ENCODE assay signal across 8 cellular contexts in genomic region chr7:5528071-5528814, GRCh38. TPM values are rescaled to one million over a fixed set of nuclear protein-coding genes. Genes with fewer than 3 reads are reported as not detected.
A peak's percentile ranks its signal among the peaks of the same experiment; 100 is the strongest.
DNase-seq lines count a peak whose midpoint lies in the region; ATAC-seq and TF ChIP-seq lines count a peak whose summit lies in the region.

No MANE protein-coding gene starts in this region.

- no peaks in the 10 kb centered on the region for H3K9me2 ChIP-seq in SU-DHL-6 (replicated peaks; ENCODE audit: insufficient read depth, low read length)

- 11 to 16% methylated on average over 29 to 32 of the region's 34 CpGs for WGBS in lower leg skin, 2 donors

- H3K4me1 ChIP-seq in subcutaneous abdominal adipose tissue (ENCODE audit: control insufficient read depth in 5 of 5, insufficient read depth in 5 of 5, low read length in 5 of 5), result peaks cover 12 to 57% (median 47%) of the 10 kb centered on the region in 5 donors

- intact Hi-C loops in lower leg skin (cut with DNase I; ENCODE audit: low total_unique reads), result no loop called here

- H3K4me2 ChIP-seq in SU-DHL-6 (ENCODE audit: low read depth, low read length, poor library complexity, severe bottlenecking), result peak overlapping the region; percentile 80

- DNase-seq in GM12864 (ENCODE audit: low read depth), result no peak
- peak; percentile 61 for DNase-seq in central memory CD4-positive, alpha-beta T cell
- DNase-seq in lower leg skin (ENCODE audit: low spot score in 2 of 2), result peak; percentile 30 to 90
- DNase-seq in omental fat pad (ENCODE audit: low spot score), result no peak

- H3K27ac ChIP-seq in SU-DHL-6 (ENCODE audit: low read depth, low read length) (peak overlapping the region; percentile 97), subcutaneous abdominal adipose tissue (ENCODE audit: low read depth, low read length) (peak overlapping the region; percentile 96)

- H2AFZ ChIP-seq in SU-DHL-6 (ENCODE audit: low read depth, low read length, severe bottlenecking), result no peak overlapping the region

- no peak for TF ChIP-seq POLR2A in lower leg skin (IDR thresholded peaks at IDR 0.05)

- H3K79me2 ChIP-seq in SU-DHL-6 (ENCODE audit: insufficient read depth, low read length), result peaks cover 24% of the 10 kb centered on the region

- H3K27me3 ChIP-seq in SU-DHL-6 (ENCODE audit: low read length), result no peaks in the 10 kb centered on the region
- no peaks in the 10 kb centered on the region for H3K27me3 ChIP-seq in subcutaneous abdominal adipose tissue (ENCODE audit: control insufficient read depth in 5 of 5, insufficient read depth in 4 of 5, low read length in 5 of 5)

- H3K36me3 ChIP-seq in SU-DHL-6 (ENCODE audit: low read length) (peaks cover 35% of the 10 kb centered on the region), subcutaneous abdominal adipose tissue (ENCODE audit: control insufficient read depth in 5 of 5, insufficient read depth in 5 of 5, low read length in 5 of 5) (peaks cover 0 to 54% (median 42%) of the 10 kb centered on the region in 5 donors)

- TF ChIP-seq CTCF in GM12864 (IDR thresholded peaks at IDR 0.05; ENCODE audit: low read depth, low read length, missing control alignments) (no peak), SU-DHL-6 (IDR thresholded peaks at IDR 0.05; ENCODE audit: insufficient read depth, low read length, poor library complexity, severe bottlenecking) (no peak), lower leg skin (IDR thresholded peaks at IDR 0.05) (no peak), omental fat pad (IDR thresholded peaks at IDR 0.05) (no peak)

- ATAC-seq in GM21381 (IDR thresholded peaks at IDR 0.05; ENCODE audit: unreplicated experiment) (no peak), GM18909 (IDR thresholded peaks at IDR 0.05; ENCODE audit: poor library complexity, unreplicated experiment) (no peak), omental fat pad (ENCODE audit: low FRiP score) (no peak)

- peak overlapping the region; percentile 99 for H3K9ac ChIP-seq in SU-DHL-6 (ENCODE audit: low read length)
- H3K9ac ChIP-seq in subcutaneous abdominal adipose tissue (ENCODE audit: low read length in 5 of 5), result peak overlapping the region; percentile 29 to 87 (median 81)

- H3K4me3 ChIP-seq in GM12864 (ENCODE audit: low read depth, low read length), result peak overlapping the region; percentile 93
- H3K4me3 ChIP-seq in SU-DHL-6 (ENCODE audit: insufficient read depth, low read length, poor library complexity, severe bottlenecking), result peak overlapping the region; percentile 89
- H3K4me3 ChIP-seq in lower leg skin (ENCODE audit: low read depth, poor library complexity, severe bottlenecking), result peak overlapping the region; percentile 83
- H3K4me3 ChIP-seq in subcutaneous abdominal adipose tissue (ENCODE audit: low read depth in 1 of 5, low read length in 5 of 5), result peak overlapping the region; percentile 65 to 97 (median 83)

- peaks cover 89% of the 10 kb centered on the region for H3F3A ChIP-seq in SU-DHL-6 (ENCODE audit: insufficient read depth)

- H4K20me1 ChIP-seq in SU-DHL-6 (ENCODE audit: low read depth, low read length), result peaks cover 13% of the 10 kb centered on the region; the same call in 1 of the 2 replicates

- H3K9me3 ChIP-seq in SU-DHL-6 (ENCODE audit: insufficient read depth, low read length), result no peaks in the 10 kb centered on the region
- no peaks in the 10 kb centered on the region for H3K9me3 ChIP-seq in subcutaneous abdominal adipose tissue (ENCODE audit: control insufficient read depth in 5 of 5, low read length in 5 of 5)

RNA-seq across cellular contexts. Expression of gene ACTB, which starts 2.2 kb away (rescaled TPM):
- 1,000 to 10,000 TPM; 1,489 to 2,016 (median 1,611) TPM for total RNA-seq in lower leg skin
- total RNA-seq in omental fat pad, result 1,000 to 10,000 TPM; 1,920 to 3,510 (median 2,778) TPM

RNA-seq across cellular contexts. Expression of gene FBXL18, which starts 14.6 kb away (rescaled TPM):
- total RNA-seq in lower leg skin (10 to 100 TPM in 2 of 4 donors, 1 to 10 TPM in 2; 9.9 to 15.6 (median 11.0) TPM), omental fat pad (1 to 10 TPM; 5.4 to 7.3 (median 6.0) TPM)

Comparison
In these comparisons a context has a peak if more than half of its experiments do, and no peak if none do; other contexts are left out.
1. DNase-seq: peak in central memory CD4-positive, alpha-beta T cell (single experiment) and lower leg skin (2 of 2); none in GM12864 (single experiment) and omental fat pad (single experiment).
2. Peak in every context shown above with its lines, with median percentiles within 50 percentile points of each other: H3K4me3 ChIP-seq.